In the genomic region with DNA sequence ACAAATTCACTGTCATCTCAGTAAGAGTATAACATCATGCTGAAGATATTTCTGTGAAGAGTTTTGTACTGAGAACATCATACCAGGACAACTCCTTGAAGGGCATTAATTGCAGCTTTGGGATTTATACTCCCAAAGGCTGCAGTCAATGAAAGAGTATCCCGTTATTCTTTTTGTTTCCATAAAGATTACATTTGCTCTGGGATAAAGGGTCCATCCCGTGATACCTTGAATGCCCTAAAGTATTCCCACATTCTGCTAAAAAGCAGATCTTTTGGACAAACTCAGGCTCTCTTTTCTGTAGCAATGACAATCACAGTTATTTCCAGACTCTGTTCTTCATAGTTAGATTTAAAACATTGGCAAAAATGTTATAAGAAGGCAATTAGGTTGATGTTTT, we compare ENCODE assay signal across 12 cellular contexts. TPM values are rescaled to one million over a fixed set of nuclear protein-coding genes. Genes with fewer than 3 reads are reported as not detected.
"Had no signal": no experiment of that assay in that cellular context is flagged by ENCODE, and none has a peak within 500 bp of the region (broad histone marks: within the 10 kb centered on the region; RNA-seq: fewer than 3 reads in every experiment).

A gene (plus strand): TSS at position 301 of the 400 bp plus-strand sequence. CDS start 2,729 bp downstream, outside the sequence.

RNA-seq across cellular contexts. Expression of the gene that starts here (rescaled TPM):
- total RNA-seq: OCI-LY7, PC-3, PC-9, Peyer's patch, Right ventricle myocardium inferior, Right ventricle myocardium superior, RPMI7951, SJCRH30, SJSA1, SK-MEL-5, T-cell had no signal
- polyA plus RNA-seq: SK-N-SH had no signal
